In the genomic region with DNA sequence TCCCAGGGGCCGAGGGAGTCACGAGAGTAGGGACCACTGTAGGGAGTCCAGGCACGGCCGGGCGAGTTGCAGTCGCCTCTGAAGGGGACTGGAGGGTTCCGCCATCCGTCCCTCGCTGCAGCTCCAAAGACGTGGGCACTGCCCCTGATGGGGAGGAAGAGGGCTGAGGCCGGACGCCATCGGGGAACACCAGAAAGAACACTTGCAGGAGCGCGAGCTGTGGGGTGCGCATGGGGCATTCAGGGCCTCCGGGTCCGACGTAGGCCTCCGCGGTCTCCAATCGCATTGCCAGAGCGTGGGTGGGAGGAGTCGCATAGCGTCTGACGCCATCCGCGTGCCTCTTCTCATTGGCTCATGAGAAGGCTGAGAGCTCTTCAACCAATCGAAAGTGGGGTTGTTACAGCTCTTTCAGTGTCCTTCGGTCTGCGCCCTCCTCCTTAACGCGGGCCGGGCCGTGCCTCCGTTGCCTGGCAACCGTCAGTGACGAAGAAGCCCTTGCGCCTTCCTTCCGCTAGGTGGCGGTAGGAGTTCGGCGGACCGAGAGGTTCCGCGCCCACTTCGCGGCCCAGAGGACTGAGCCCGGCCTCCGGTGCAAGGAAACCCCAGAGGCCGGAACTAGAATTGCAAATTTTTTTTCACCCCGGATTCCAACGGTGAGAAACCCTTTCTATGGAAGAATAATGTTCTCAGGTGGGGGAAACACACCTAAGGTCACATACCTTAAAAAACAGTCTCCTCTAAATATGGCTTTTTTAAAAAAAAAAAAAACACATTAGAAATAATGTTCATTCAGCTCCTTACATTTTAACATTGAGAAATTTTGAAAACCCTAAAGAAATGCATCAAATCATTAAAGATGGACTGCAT, we compare ENCODE assay signal across 1 cellular context.
A peak's percentile ranks its signal among the peaks of the same experiment; 100 is the strongest.
TF ChIP-seq lines count a peak whose summit lies in the region.

A gene with protein sequence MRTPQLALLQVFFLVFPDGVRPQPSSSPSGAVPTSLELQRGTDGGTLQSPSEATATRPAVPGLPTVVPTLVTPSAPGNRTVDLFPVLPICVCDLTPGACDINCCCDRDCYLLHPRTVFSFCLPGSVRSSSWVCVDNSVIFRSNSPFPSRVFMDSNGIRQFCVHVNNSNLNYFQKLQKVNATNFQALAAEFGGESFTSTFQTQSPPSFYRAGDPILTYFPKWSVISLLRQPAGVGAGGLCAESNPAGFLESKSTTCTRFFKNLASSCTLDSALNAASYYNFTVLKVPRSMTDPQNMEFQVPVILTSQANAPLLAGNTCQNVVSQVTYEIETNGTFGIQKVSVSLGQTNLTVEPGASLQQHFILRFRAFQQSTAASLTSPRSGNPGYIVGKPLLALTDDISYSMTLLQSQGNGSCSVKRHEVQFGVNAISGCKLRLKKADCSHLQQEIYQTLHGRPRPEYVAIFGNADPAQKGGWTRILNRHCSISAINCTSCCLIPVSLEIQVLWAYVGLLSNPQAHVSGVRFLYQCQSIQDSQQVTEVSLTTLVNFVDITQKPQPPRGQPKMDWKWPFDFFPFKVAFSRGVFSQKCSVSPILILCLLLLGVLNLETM (minus strand): TSS at position 260 of the 867 bp plus-strand sequence. CDS start 28 bp downstream, at position 232.

TF ChIP-seq in HEK293, 187 proteins besides CTCF, POLR2A, EP300 and RAD21 (continued from another document and continues in another):
- TF ChIP-seq, protein P1, sequence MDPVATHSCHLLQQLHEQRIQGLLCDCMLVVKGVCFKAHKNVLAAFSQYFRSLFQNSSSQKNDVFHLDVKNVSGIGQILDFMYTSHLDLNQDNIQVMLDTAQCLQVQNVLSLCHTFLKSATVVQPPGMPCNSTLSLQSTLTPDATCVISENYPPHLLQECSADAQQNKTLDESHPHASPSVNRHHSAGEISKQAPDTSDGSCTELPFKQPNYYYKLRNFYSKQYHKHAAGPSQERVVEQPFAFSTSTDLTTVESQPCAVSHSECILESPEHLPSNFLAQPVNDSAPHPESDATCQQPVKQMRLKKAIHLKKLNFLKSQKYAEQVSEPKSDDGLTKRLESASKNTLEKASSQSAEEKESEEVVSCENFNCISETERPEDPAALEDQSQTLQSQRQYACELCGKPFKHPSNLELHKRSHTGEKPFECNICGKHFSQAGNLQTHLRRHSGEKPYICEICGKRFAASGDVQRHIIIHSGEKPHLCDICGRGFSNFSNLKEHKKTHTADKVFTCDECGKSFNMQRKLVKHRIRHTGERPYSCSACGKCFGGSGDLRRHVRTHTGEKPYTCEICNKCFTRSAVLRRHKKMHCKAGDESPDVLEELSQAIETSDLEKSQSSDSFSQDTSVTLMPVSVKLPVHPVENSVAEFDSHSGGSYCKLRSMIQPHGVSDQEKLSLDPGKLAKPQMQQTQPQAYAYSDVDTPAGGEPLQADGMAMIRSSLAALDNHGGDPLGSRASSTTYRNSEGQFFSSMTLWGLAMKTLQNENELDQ (tag by site-specific recombination; IDR thresholded peaks at IDR 0.05; ENCODE audit: low read depth), result no peak
- TF ChIP-seq SP2 (tag by site-specific recombination; IDR thresholded peaks at IDR 0.05), result peak; percentile 99
- TF ChIP-seq ZNF654 (tag by site-specific recombination; IDR thresholded peaks at IDR 0.05; ENCODE audit: low read depth), result peak; percentile 95
- no peak for TF ChIP-seq ZNF48 (tag by site-specific recombination; IDR thresholded peaks at IDR 0.05)
- no peak for TF ChIP-seq ZNF837 (tag by site-specific recombination; IDR thresholded peaks at IDR 0.05)
- no peak for TF ChIP-seq ZNF37A (tag by site-specific recombination; IDR thresholded peaks at IDR 0.05)
- TF ChIP-seq ZNF768 (tag by site-specific recombination; IDR thresholded peaks at IDR 0.05), result no peak
- TF ChIP-seq ZNF138 (tag by site-specific recombination; IDR thresholded peaks at IDR 0.05; ENCODE audit: borderline replicate concordance), result no peak
- TF ChIP-seq ZNF707 (tag by site-specific recombination; IDR thresholded peaks at IDR 0.05), result no peak
- TF ChIP-seq ZNF433 (tag by site-specific recombination; IDR thresholded peaks at IDR 0.05; ENCODE audit: low read depth), result no peak
- TF ChIP-seq, protein P2, sequence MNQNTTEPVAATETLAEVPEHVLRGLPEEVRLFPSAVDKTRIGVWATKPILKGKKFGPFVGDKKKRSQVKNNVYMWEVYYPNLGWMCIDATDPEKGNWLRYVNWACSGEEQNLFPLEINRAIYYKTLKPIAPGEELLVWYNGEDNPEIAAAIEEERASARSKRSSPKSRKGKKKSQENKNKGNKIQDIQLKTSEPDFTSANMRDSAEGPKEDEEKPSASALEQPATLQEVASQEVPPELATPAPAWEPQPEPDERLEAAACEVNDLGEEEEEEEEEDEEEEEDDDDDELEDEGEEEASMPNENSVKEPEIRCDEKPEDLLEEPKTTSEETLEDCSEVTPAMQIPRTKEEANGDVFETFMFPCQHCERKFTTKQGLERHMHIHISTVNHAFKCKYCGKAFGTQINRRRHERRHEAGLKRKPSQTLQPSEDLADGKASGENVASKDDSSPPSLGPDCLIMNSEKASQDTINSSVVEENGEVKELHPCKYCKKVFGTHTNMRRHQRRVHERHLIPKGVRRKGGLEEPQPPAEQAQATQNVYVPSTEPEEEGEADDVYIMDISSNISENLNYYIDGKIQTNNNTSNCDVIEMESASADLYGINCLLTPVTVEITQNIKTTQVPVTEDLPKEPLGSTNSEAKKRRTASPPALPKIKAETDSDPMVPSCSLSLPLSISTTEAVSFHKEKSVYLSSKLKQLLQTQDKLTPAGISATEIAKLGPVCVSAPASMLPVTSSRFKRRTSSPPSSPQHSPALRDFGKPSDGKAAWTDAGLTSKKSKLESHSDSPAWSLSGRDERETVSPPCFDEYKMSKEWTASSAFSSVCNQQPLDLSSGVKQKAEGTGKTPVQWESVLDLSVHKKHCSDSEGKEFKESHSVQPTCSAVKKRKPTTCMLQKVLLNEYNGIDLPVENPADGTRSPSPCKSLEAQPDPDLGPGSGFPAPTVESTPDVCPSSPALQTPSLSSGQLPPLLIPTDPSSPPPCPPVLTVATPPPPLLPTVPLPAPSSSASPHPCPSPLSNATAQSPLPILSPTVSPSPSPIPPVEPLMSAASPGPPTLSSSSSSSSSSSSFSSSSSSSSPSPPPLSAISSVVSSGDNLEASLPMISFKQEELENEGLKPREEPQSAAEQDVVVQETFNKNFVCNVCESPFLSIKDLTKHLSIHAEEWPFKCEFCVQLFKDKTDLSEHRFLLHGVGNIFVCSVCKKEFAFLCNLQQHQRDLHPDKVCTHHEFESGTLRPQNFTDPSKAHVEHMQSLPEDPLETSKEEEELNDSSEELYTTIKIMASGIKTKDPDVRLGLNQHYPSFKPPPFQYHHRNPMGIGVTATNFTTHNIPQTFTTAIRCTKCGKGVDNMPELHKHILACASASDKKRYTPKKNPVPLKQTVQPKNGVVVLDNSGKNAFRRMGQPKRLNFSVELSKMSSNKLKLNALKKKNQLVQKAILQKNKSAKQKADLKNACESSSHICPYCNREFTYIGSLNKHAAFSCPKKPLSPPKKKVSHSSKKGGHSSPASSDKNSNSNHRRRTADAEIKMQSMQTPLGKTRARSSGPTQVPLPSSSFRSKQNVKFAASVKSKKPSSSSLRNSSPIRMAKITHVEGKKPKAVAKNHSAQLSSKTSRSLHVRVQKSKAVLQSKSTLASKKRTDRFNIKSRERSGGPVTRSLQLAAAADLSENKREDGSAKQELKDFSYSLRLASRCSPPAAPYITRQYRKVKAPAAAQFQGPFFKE (tag by site-specific recombination; IDR thresholded peaks at IDR 0.05; ENCODE audit: borderline replicate concordance), result no peak
- peak; percentile 63 for TF ChIP-seq EGR2 (tag by site-specific recombination; IDR thresholded peaks at IDR 0.05; ENCODE audit: low read depth)
- TF ChIP-seq ZNF311 (tag by site-specific recombination; IDR thresholded peaks at IDR 0.05; ENCODE audit: borderline replicate concordance), result no peak
- no peak for TF ChIP-seq ZNF501 (tag by site-specific recombination; IDR thresholded peaks at IDR 0.05)
- TF ChIP-seq SP3 (tag by site-specific recombination; IDR thresholded peaks at IDR 0.05), result peak; percentile 75
- TF ChIP-seq, protein P3, sequence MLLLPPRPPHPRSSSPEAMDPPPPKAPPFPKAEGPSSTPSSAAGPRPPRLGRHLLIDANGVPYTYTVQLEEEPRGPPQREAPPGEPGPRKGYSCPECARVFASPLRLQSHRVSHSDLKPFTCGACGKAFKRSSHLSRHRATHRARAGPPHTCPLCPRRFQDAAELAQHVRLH (tag by site-specific recombination; IDR thresholded peaks at IDR 0.05), result peak; percentile 28; the same call in 1 of the 2 replicates
- no peak; the same call in 1 of the 2 replicates for TF ChIP-seq ZNF121 (tag by site-specific recombination; IDR thresholded peaks at IDR 0.05)
- no peak for TF ChIP-seq MYNN (tag by site-specific recombination; IDR thresholded peaks at IDR 0.05; ENCODE audit: borderline replicate concordance)
- TF ChIP-seq ZNF132 (tag by site-specific recombination; IDR thresholded peaks at IDR 0.05; ENCODE audit: borderline replicate concordance), result no peak
- no peak for TF ChIP-seq ZNF223 (tag by site-specific recombination; IDR thresholded peaks at IDR 0.05)
- TF ChIP-seq GLI2 (tag by site-specific recombination; IDR thresholded peaks at IDR 0.05; ENCODE audit: borderline replicate concordance, low read depth), result no peak
- TF ChIP-seq, protein P4, sequence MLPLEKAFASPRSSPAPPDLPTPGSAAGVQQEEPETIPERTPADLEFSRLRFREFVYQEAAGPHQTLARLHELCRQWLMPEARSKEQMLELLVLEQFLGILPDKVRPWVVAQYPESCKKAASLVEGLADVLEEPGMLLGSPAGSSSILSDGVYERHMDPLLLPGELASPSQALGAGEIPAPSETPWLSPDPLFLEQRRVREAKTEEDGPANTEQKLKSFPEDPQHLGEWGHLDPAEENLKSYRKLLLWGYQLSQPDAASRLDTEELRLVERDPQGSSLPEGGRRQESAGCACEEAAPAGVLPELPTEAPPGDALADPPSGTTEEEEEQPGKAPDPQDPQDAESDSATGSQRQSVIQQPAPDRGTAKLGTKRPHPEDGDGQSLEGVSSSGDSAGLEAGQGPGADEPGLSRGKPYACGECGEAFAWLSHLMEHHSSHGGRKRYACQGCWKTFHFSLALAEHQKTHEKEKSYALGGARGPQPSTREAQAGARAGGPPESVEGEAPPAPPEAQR (tag by site-specific recombination; IDR thresholded peaks at IDR 0.05), result no peak
- TF ChIP-seq KLF8 (tag by site-specific recombination; IDR thresholded peaks at IDR 0.05), result no peak
- no peak for TF ChIP-seq ZNF354C (tag by site-specific recombination; IDR thresholded peaks at IDR 0.05; ENCODE audit: borderline replicate concordance, low read depth)
- TF ChIP-seq, protein P5, sequence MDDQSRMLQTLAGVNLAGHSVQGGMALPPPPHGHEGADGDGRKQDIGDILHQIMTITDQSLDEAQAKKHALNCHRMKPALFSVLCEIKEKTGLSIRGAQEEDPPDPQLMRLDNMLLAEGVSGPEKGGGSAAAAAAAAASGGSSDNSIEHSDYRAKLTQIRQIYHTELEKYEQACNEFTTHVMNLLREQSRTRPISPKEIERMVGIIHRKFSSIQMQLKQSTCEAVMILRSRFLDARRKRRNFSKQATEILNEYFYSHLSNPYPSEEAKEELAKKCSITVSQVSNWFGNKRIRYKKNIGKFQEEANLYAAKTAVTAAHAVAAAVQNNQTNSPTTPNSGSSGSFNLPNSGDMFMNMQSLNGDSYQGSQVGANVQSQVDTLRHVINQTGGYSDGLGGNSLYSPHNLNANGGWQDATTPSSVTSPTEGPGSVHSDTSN (CRISPR knock-in tag; IDR thresholded peaks at IDR 0.05), result no peak; the same call in 1 of the 2 replicates
- TF ChIP-seq, protein P6, sequence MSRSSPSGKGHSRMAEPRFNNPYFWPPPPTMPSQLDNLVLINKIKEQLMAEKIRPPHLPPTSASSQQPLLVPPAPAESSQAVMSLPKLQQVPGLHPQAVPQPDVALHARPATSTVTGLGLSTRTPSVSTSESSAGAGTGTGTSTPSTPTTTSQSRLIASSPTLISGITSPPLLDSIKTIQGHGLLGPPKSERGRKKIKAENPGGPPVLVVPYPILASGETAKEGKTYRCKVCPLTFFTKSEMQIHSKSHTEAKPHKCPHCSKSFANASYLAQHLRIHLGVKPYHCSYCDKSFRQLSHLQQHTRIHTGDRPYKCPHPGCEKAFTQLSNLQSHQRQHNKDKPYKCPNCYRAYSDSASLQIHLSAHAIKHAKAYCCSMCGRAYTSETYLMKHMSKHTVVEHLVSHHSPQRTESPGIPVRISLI (tag by site-specific recombination; IDR thresholded peaks at IDR 0.05), result peak; percentile 66; the same call in 1 of the 2 replicates
- TF ChIP-seq ZNF274 (IDR thresholded peaks at IDR 0.05; ENCODE audit: low read length), result no peak
- no peak for TF ChIP-seq ZNF274 (tag by site-specific recombination; IDR thresholded peaks at IDR 0.05; ENCODE audit: borderline replicate concordance)
- TF ChIP-seq, protein P7, sequence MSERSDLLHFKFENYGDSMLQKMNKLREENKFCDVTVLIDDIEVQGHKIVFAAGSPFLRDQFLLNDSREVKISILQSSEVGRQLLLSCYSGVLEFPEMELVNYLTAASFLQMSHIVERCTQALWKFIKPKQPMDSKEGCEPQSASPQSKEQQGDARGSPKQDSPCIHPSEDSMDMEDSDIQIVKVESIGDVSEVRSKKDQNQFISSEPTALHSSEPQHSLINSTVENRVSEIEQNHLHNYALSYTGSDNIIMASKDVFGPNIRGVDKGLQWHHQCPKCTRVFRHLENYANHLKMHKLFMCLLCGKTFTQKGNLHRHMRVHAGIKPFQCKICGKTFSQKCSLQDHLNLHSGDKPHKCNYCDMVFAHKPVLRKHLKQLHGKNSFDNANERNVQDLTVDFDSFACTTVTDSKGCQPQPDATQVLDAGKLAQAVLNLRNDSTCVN (tag by site-specific recombination; optimal IDR thresholded peaks at IDR 0.05), result peak; percentile 49
- peak; percentile 98 for TF ChIP-seq ZSCAN30 (tag by site-specific recombination; IDR thresholded peaks at IDR 0.05)
- 0 out of 2 replicates have a peak, but pooled peaks have one; percentile 37 for TF ChIP-seq ZNF24 (tag by site-specific recombination; IDR thresholded peaks at IDR 0.05)
- TF ChIP-seq ZNF621 (tag by site-specific recombination; IDR thresholded peaks at IDR 0.05), result no peak
- TF ChIP-seq ZBTB17 (tag by site-specific recombination; IDR thresholded peaks at IDR 0.05), result peak; percentile 18; the same call in 1 of the 2 replicates
- TF ChIP-seq OSR2 (tag by site-specific recombination; IDR thresholded peaks at IDR 0.05), result no peak
- 0 out of 2 replicates have a peak, but pooled peaks have one; percentile 7 for TF ChIP-seq ZFP37 (tag by site-specific recombination; IDR thresholded peaks at IDR 0.05)
- TF ChIP-seq, protein P8, sequence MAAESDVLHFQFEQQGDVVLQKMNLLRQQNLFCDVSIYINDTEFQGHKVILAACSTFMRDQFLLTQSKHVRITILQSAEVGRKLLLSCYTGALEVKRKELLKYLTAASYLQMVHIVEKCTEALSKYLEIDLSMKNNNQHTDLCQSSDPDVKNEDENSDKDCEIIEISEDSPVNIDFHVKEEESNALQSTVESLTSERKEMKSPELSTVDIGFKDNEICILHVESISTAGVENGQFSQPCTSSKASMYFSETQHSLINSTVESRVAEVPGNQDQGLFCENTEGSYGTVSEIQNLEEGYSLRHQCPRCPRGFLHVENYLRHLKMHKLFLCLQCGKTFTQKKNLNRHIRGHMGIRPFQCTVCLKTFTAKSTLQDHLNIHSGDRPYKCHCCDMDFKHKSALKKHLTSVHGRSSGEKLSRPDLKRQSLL (tag by site-specific recombination; IDR thresholded peaks at IDR 0.05), result no peak
- no peak for TF ChIP-seq ZNF16 (tag by site-specific recombination; IDR thresholded peaks at IDR 0.05; ENCODE audit: low read depth)
- TF ChIP-seq, protein P9, sequence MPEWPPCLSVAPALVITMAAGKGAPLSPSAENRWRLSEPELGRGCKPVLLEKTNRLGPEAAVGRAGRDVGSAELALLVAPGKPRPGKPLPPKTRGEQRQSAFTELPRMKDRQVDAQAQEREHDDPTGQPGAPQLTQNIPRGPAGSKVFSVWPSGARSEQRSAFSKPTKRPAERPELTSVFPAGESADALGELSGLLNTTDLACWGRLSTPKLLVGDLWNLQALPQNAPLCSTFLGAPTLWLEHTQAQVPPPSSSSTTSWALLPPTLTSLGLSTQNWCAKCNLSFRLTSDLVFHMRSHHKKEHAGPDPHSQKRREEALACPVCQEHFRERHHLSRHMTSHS (tag by site-specific recombination; IDR thresholded peaks at IDR 0.05), result no peak
- no peak for TF ChIP-seq ZNF157 (tag by site-specific recombination; IDR thresholded peaks at IDR 0.05)
- no peak for TF ChIP-seq ZNF585B (tag by site-specific recombination; IDR thresholded peaks at IDR 0.05)
